8 cellular contexts compared by ENCODE assay signal in genomic region chr2:216108310-216108966, GRCh38. TPM values are rescaled to one million over a fixed set of nuclear protein-coding genes. Genes with fewer than 3 reads are reported as not detected.
DNase-seq lines count a peak whose midpoint lies in the region; TF ChIP-seq lines count a peak whose summit lies in the region.

No MANE protein-coding gene starts in this region.

- H3K27me3 ChIP-seq in HL-60 (ENCODE audit: insufficient read depth, poor library complexity, severe bottlenecking) (no peaks in the 10 kb centered on the region), mesenchymal stem cell (ENCODE audit: control insufficient read depth in 1 of 2, insufficient read depth in 1 of 2, low read length in 2 of 2) (peaks cover 0 to 3% of the 10 kb centered on the region in 2 experiments)

- peak overlapping the region in 1 of 2 experiments; percentile 70 for H3K4ac ChIP-seq in mesenchymal stem cell (ENCODE audit: low read depth in 1 of 2, low read length in 2 of 2)

- no peak overlapping the region for H2BK15ac ChIP-seq in mesenchymal stem cell (ENCODE audit: low read depth, poor library complexity, severe bottlenecking)

- peaks cover 4% of the 10 kb centered on the region for H3K4me1 ChIP-seq in mesenchymal stem cell (ENCODE audit: control insufficient read depth, insufficient read depth, low read depth, low read length)

- no peak overlapping the region for H3K23ac ChIP-seq in mesenchymal stem cell (ENCODE audit: low read length in 2 of 2)

- H2AFZ ChIP-seq in mesenchymal stem cell (ENCODE audit: low read depth, low read length): no peak overlapping the region

- DNase-seq in A172 (ENCODE audit: low spot score): peak; percentile 19
- DNase-seq in HL-60 (ENCODE audit: low read depth in 1 of 2, low spot score in 1 of 2): no peak
- peak; percentile 14 for DNase-seq in astrocyte of the spinal cord (ENCODE audit: low read depth, low spot score)
- no peak for DNase-seq in mesenchymal stem cell
- DNase-seq in amniotic stem cell (lab: John Stamatoyannopoulos, UW): no peak
- no peak for DNase-seq in SIG-M5 (lab: John Stamatoyannopoulos, UW)
- no peak for DNase-seq in putamen (ENCODE audit: low spot score)
- DNase-seq in activated gamma-delta T cell treated with Interleukin-2 at 50 U/mL for 16 hours: no peak

- TF ChIP-seq CTCF in HL-60 (IDR thresholded peaks at IDR 0.05; ENCODE audit: insufficient read depth, low read length): no peak
- no peak for TF ChIP-seq CTCF in astrocyte of the spinal cord (IDR thresholded peaks at IDR 0.05; ENCODE audit: low read depth, low read length)

- H3K36me3 ChIP-seq in mesenchymal stem cell (ENCODE audit: control insufficient read depth in 1 of 2, insufficient read depth in 2 of 2, low read depth in 1 of 2, low read length in 2 of 2): peaks cover 1 to 31% of the 10 kb centered on the region in 2 experiments

- no peaks in the 10 kb centered on the region for H3K79me1 ChIP-seq in mesenchymal stem cell (replicated peaks; ENCODE audit: low read length, poor library complexity, severe bottlenecking)

- H2AK5ac ChIP-seq in mesenchymal stem cell (ENCODE audit: low read length, severe bottlenecking): peak overlapping the region; percentile 56

- peak overlapping the region; percentile 98 for H3K9ac ChIP-seq in mesenchymal stem cell (ENCODE audit: low read length)

- in situ Hi-C loops in astrocyte of the spinal cord (cut with HindIII; ENCODE audit: low sequenced_read_pairs): no loop called here

- H4K91ac ChIP-seq in mesenchymal stem cell (ENCODE audit: low read length): no peak overlapping the region

- H2BK5ac ChIP-seq in mesenchymal stem cell (ENCODE audit: low read depth, low read length, poor library complexity, severe bottlenecking): no peak overlapping the region

- peak overlapping the region; percentile 89 for H4K8ac ChIP-seq in mesenchymal stem cell (ENCODE audit: low read length)

- H3K18ac ChIP-seq in mesenchymal stem cell (ENCODE audit: low read depth in 1 of 2, low read length in 2 of 2): no peak overlapping the region

- peak overlapping the region; percentile 93 for H3K27ac ChIP-seq in HL-60 (replicated peaks)
- H3K27ac ChIP-seq in mesenchymal stem cell (ENCODE audit: low read length, poor library complexity, severe bottlenecking): no peak overlapping the region

- peak overlapping the region; percentile 30 for H2BK120ac ChIP-seq in mesenchymal stem cell (ENCODE audit: low read depth, low read length)

- no peaks in the 10 kb centered on the region for H3K9me3 ChIP-seq in mesenchymal stem cell (ENCODE audit: control insufficient read depth, low read length)

- 49% methylated on average over 5 of the region's 6 CpGs for WGBS in mesenchymal stem cell

- H3K14ac ChIP-seq in mesenchymal stem cell (ENCODE audit: low read length in 2 of 2): no peak overlapping the region

- peak overlapping the region; percentile 44 for H3K4me2 ChIP-seq in mesenchymal stem cell (ENCODE audit: low read length, poor library complexity, severe bottlenecking)

- H3K4me3 ChIP-seq in HL-60 (replicated peaks; ENCODE audit: insufficient read depth, low read length) (no peak overlapping the region; the same call in 1 of the 2 replicates), astrocyte of the spinal cord (ENCODE audit: low read depth, low read length) (peak overlapping the region; percentile 99), mesenchymal stem cell (ENCODE audit: insufficient read depth in 1 of 2, low read depth in 1 of 2, low read length in 2 of 2) (peak overlapping the region in 1 of 2 experiments; percentile 77)

- H2BK12ac ChIP-seq in mesenchymal stem cell (ENCODE audit: low read length in 2 of 2): no peak overlapping the region

RNA-seq across cellular contexts. Expression of gene XRCC5, which starts 0.7 kb away (rescaled TPM):
- total RNA-seq in A172 (2014; rRNA removed; shearing (Covaris generic)): 488 and 512 TPM in 2 replicates
- polyA plus RNA-seq in mesenchymal stem cell (2013, experiment 1 of 2): 151 TPM
- polyA plus RNA-seq in mesenchymal stem cell (2013, experiment 2 of 2): 150 TPM

RNA-seq across cellular contexts. Expression of gene TMEM169, which starts 26.7 kb away (rescaled TPM):
- 0.48 and 0.52 TPM in 2 replicates for total RNA-seq in A172 (2014; rRNA removed; shearing (Covaris generic))
- polyA plus RNA-seq in mesenchymal stem cell (2013, experiment 1 of 2): 1.2 TPM
- polyA plus RNA-seq in mesenchymal stem cell (2013, experiment 2 of 2): 1.2 TPM

RNA-seq across cellular contexts. Expression of gene PECR, which starts 26.8 kb away (rescaled TPM):
- 32.0 and 39.3 TPM in 2 replicates for total RNA-seq in A172 (2014; rRNA removed; shearing (Covaris generic))
- 5.5 TPM for polyA plus RNA-seq in mesenchymal stem cell (2013, experiment 1 of 2)
- polyA plus RNA-seq in mesenchymal stem cell (2013, experiment 2 of 2): 4.8 TPM

Comparison
In these comparisons a context has a peak if more than half of its experiments do, and no peak if none do; other contexts are left out.
1. DNase-seq: peak in A172 (single experiment) and astrocyte of the spinal cord (single experiment); none in HL-60 (0 of 2), mesenchymal stem cell (single experiment), amniotic stem cell (single experiment), SIG-M5 (single experiment), putamen (single experiment) and activated gamma-delta T cell treated with Interleukin-2 at 50 U/mL for 16 hours (single experiment).